Comparison of ENCODE assay signal across 28 cellular contexts in genomic region chr19:48845384-48845783, GRCh38.
"Had no signal": no experiment of that assay in that cellular context is flagged by ENCODE, and none has a peak within 500 bp of the region (broad histone marks: within the 10 kb centered on the region; RNA-seq: fewer than 3 reads in every experiment).

No MANE protein-coding gene starts in this region.

- H3K27me3 ChIP-seq: ascending aorta, cardiac muscle cell had no signal

- FAIRE-seq: bronchial epithelial cell had no signal

- H3K4me1 ChIP-seq: ascending aorta had no signal

- DNase-seq: activated CD4-positive, alpha-beta memory T cell treated with anti-CD3 and anti-CD28 coated beads for 36 hours; activated CD4-positive, alpha-beta T cell treated with anti-CD3 and anti-CD28 coated beads for 1 hour; activated CD4-positive, alpha-beta T cell treated with anti-CD3 and anti-CD28 coated beads for 36 hours; activated CD4-positive, alpha-beta T cell treated with anti-CD3 and anti-CD28 coated beads for 48 hours; activated CD4-positive, alpha-beta T cell treated with anti-CD3 and anti-CD28 coated beads, Interleukin-2, amount 10 ng/mL, durations not matched to agents 7 days and 5 days; activated CD4-positive, CD25-positive, alpha-beta regulatory T cell; activated CD8-positive, alpha-beta memory T cell treated with anti-CD3 and anti-CD28 coated beads, Interleukin-2, amount 50 U/mL, for 4 hours; activated CD8-positive, alpha-beta T cell treated with anti-CD3 and anti-CD28 coated beads for 36 hours; activated gamma-delta T cell; activated naive CD4-positive, alpha-beta T cell treated with anti-CD3 and anti-CD28 coated beads, Interleukin-2, amount 10 ng/mL, durations not matched to agents 7 days and 5 days; activated naive CD4-positive, alpha-beta T cell treated with Interleukin-2 at 50 U/mL for 16 hours; activated naive CD8-positive, alpha-beta T cell treated with anti-CD3 and anti-CD28 coated beads, Interleukin-2, amount 10 ng/mL, durations not matched to agents 7 days and 5 days; activated naive CD8-positive, alpha-beta T cell treated with anti-CD3 and anti-CD28 coated beads, Interleukin-2, amount 50 U/mL, for 24 hours; activated T-cell treated with anti-CD3 and anti-CD28 coated beads for 4 hours; activated T-cell treated with anti-CD3 and anti-CD28 coated beads, Interleukin-2, amount 50 U/mL, for 1 hour; activated T-cell treated with anti-CD3 and anti-CD28 coated beads, Interleukin-2, amount 50 U/mL, for 4 hours; activated T-cell treated with anti-CD3 and anti-CD28 coated beads, Interleukin-2, amount 50 U/mL, for 72 hours; amygdala; anterior cingulate cortex; caudate nucleus; cerebellar nuclear complex; T-helper 1 cell; T-helper 2 cell; T-helper 9 cell; WERI-Rb-1 had no signal

- H3K36me3 ChIP-seq: cardiac muscle cell had no signal

- H3K27ac ChIP-seq: ascending aorta, cardiac muscle cell, WERI-Rb-1 had no signal

- H3K9me3 ChIP-seq: ascending aorta had no signal

- H3K4me3 ChIP-seq: ascending aorta, cardiac muscle cell had no signal
